ENCODE assay signal across 1 cellular context in genomic region chr15:42316282-42316805, GRCh38. TPM values are rescaled to one million over a fixed set of nuclear protein-coding genes. Genes with fewer than 3 reads are reported as not detected.
"Had no signal": no experiment of that assay in that cellular context is flagged by ENCODE, and none has a peak within 500 bp of the region (broad histone marks: within the 10 kb centered on the region; RNA-seq: fewer than 3 reads in every experiment).

No MANE protein-coding gene starts in this region.

RNA-seq across cellular contexts. Expression of gene CAPN3, which starts 43.0 kb away (rescaled TPM):
- total RNA-seq: RPMI7951 had no signal
